Comparison of ENCODE assay signal across 16 cellular contexts in genomic region chr2:173288561-173288960, GRCh38.
DNase-seq lines count a peak whose midpoint lies in the region; ATAC-seq, FAIRE-seq and TF ChIP-seq lines count a peak whose summit lies in the region.
"Had no signal": no experiment of that assay in that cellular context is flagged by ENCODE, and none has a peak within 500 bp of the region (broad histone marks: within the 10 kb centered on the region; RNA-seq: fewer than 3 reads in every experiment).

No MANE protein-coding gene starts in this region.

- H3K36me3 ChIP-seq in kidney epithelial cell (ENCODE audit: control insufficient read depth, insufficient read depth, low read length), result no peaks in the 10 kb centered on the region
- H3K36me3 ChIP-seq: left lung, spleen had no signal

- H3K36me3 Mint-ChIP-seq in activated T-helper 17 cell treated with anti-CD3 and anti-CD28 coated beads, Interleukin-2, amount 50 U/mL, for 72 hours (ENCODE audit: low read depth), result no peaks in the 10 kb centered on the region
- H3K36me3 Mint-ChIP-seq in immature natural killer cell, result no peaks in the 10 kb centered on the region

- H3K27ac Mint-ChIP-seq in activated T-helper 17 cell treated with anti-CD3 and anti-CD28 coated beads, Interleukin-2, amount 50 U/mL, for 72 hours, result peak overlapping the region; percentile 85
- no peak overlapping the region for H3K27ac Mint-ChIP-seq in immature natural killer cell
- H3K27ac Mint-ChIP-seq: dendritic cell treated with granulocyte-macrophage colony-stimulating factor and Interleukin-4, amounts not matched to agents 40 ng/mL and 50 ng/mL, for 4 days; stimulated activated naive CD8-positive, alpha-beta T cell treated with anti-CD3 and anti-CD28 coated beads, Interleukin-15, Interleukin-2, amounts not matched to agents 100 ng/mL and 50 ng/mL, for 24 hours had no signal

- no peaks in the 10 kb centered on the region for H3K27me3 ChIP-seq in kidney epithelial cell (ENCODE audit: control insufficient read depth, insufficient read depth, low read length)
- H3K27me3 ChIP-seq: left lung, spleen had no signal

- no peaks in the 10 kb centered on the region for H3K9me3 Mint-ChIP-seq in activated T-helper 17 cell treated with anti-CD3 and anti-CD28 coated beads, Interleukin-2, amount 50 U/mL, for 72 hours
- peaks cover 0 to 4% (median 0%) of the 10 kb centered on the region in 6 donors for H3K9me3 Mint-ChIP-seq in immature natural killer cell
- H3K9me3 Mint-ChIP-seq: dendritic cell treated with granulocyte-macrophage colony-stimulating factor and Interleukin-4, amounts not matched to agents 40 ng/mL and 50 ng/mL, for 4 days; stimulated activated naive CD8-positive, alpha-beta T cell treated with anti-CD3 and anti-CD28 coated beads, Interleukin-15, Interleukin-2, amounts not matched to agents 100 ng/mL and 50 ng/mL, for 24 hours had no signal

- no peak overlapping the region for H3K4me3 ChIP-seq in kidney epithelial cell (ENCODE audit: low read depth, low read length)
- H3K4me3 ChIP-seq: left lung, spleen had no signal

- peak; percentile 85 for ATAC-seq in activated T-helper 17 cell treated with anti-CD3 and anti-CD28 coated beads, Interleukin-2, amount 50 U/mL, for 72 hours (replicated peaks)
- ATAC-seq in left lobe of liver, result no peak
- ATAC-seq: left lung had no signal

- no peak for FAIRE-seq in GM12891 (lab: Jason Lieb, UNC)

- TF ChIP-seq POLR2A in GM12891 (IDR thresholded peaks at IDR 0.05; ENCODE audit: low read depth, low read length), result no peak

- DNase-seq in AG08395 (ENCODE audit: low spot score) (peak; percentile 21), GM03348 (ENCODE audit: low spot score) (peak; percentile 16), kidney epithelial cell (ENCODE audit: low read depth) (peak; percentile 1), GM12891 (ENCODE audit: insufficient read length, low spot score) (no peak), left lobe of liver (ENCODE audit: low spot score) (no peak), DMS 273 (lab: John Stamatoyannopoulos, UW; ENCODE audit: unreplicated experiment) (no peak), immature natural killer cell (no peak)
- DNase-seq: Calu3, glutamatergic neuron, Karpas-422, left lung, OCI-M1, spleen had no signal

- H3K4me1 Mint-ChIP-seq in activated T-helper 17 cell treated with anti-CD3 and anti-CD28 coated beads, Interleukin-2, amount 50 U/mL, for 72 hours, result peaks cover 14% of the 10 kb centered on the region
- H3K4me1 Mint-ChIP-seq in immature natural killer cell, result no peaks in the 10 kb centered on the region

- H3K4me3 Mint-ChIP-seq in activated T-helper 17 cell treated with anti-CD3 and anti-CD28 coated beads, Interleukin-2, amount 50 U/mL, for 72 hours, result peak overlapping the region; percentile 34
- no peak overlapping the region for H3K4me3 Mint-ChIP-seq in immature natural killer cell
- H3K4me3 Mint-ChIP-seq: dendritic cell treated with granulocyte-macrophage colony-stimulating factor and Interleukin-4, amounts not matched to agents 40 ng/mL and 50 ng/mL, for 4 days; stimulated activated naive CD8-positive, alpha-beta T cell treated with anti-CD3 and anti-CD28 coated beads, Interleukin-15, Interleukin-2, amounts not matched to agents 100 ng/mL and 50 ng/mL, for 24 hours had no signal

- no peak for TF ChIP-seq CTCF in kidney epithelial cell (IDR thresholded peaks at IDR 0.05; ENCODE audit: insufficient read depth, low read length, poor library complexity, severe bottlenecking)

- peaks cover 9% of the 10 kb centered on the region for H3K27me3 Mint-ChIP-seq in activated T-helper 17 cell treated with anti-CD3 and anti-CD28 coated beads, Interleukin-2, amount 50 U/mL, for 72 hours
- peaks cover 0 to 2% (median 2%) of the 10 kb centered on the region in 3 donors for H3K27me3 Mint-ChIP-seq in immature natural killer cell (ENCODE audit: low read depth in 3 of 3)
- H3K27me3 Mint-ChIP-seq: dendritic cell treated with granulocyte-macrophage colony-stimulating factor and Interleukin-4, amounts not matched to agents 40 ng/mL and 50 ng/mL, for 4 days had no signal

TF ChIP-seq in GM12891, 5 proteins besides CTCF, POLR2A, EP300 and RAD21:
- TF ChIP-seq POLR2AphosphoS5 (IDR thresholded peaks at IDR 0.05; ENCODE audit: low read depth, low read length), result no peak
- TF ChIP-seq SPI1 (IDR thresholded peaks at IDR 0.05; ENCODE audit: low read depth, low read length), result no peak
- TF ChIP-seq PAX5 (IDR thresholded peaks at IDR 0.05; ENCODE audit: insufficient read depth, low read length, severe bottlenecking), result no peak
- no peak for TF ChIP-seq TAF1 (IDR thresholded peaks at IDR 0.05; ENCODE audit: low read depth, low read length)
- no peak for TF ChIP-seq POU2F2 (IDR thresholded peaks at IDR 0.05; ENCODE audit: low read depth, low read length)

Comparison
In these comparisons a context has a peak if more than half of its experiments do, and no peak if none do; other contexts are left out.
1. DNase-seq: peak in AG08395 (single experiment), GM03348 (single experiment) and kidney epithelial cell (single experiment); none in GM12891 (single experiment), left lobe of liver (single experiment), DMS 273 (single experiment) and immature natural killer cell (0 of 3).